In genomic region chr9:115018547-115019435, GRCh38 we compare ENCODE assay signal across 12 cellular contexts.
A peak's percentile ranks its signal among the peaks of the same experiment; 100 is the strongest.
DNase-seq lines count a peak whose midpoint lies in the region; ATAC-seq and TF ChIP-seq lines count a peak whose summit lies in the region.
"Had no signal": no experiment of that assay in that cellular context is flagged by ENCODE, and none has a peak within 500 bp of the region (broad histone marks: within the 10 kb centered on the region; RNA-seq: fewer than 3 reads in every experiment).

No MANE protein-coding gene starts in this region.

- no peak for ATAC-seq in HG02885 (IDR thresholded peaks at IDR 0.05; ENCODE audit: poor library complexity, unreplicated experiment)
- ATAC-seq in GM19023 (IDR thresholded peaks at IDR 0.05; ENCODE audit: unreplicated experiment), result no peak
- no peak for ATAC-seq in psoas muscle

- H3K9me3 ChIP-seq in psoas muscle, result no peaks in the 10 kb centered on the region
- H3K9me3 ChIP-seq: testis had no signal

- no peaks in the 10 kb centered on the region for H3K27me3 ChIP-seq in psoas muscle (ENCODE audit: insufficient read depth in 3 of 3, low read length in 2 of 3)
- H3K27me3 ChIP-seq: testis had no signal

- WGBS in psoas muscle, 3 donors, result 74 to 77% (median 76%) methylated on average over 8 of the region's 8 CpGs

- intact Hi-C loops in psoas muscle (cut with DNase I), result loop anchor here (10.0 kb wide), 2 partner anchors 334 to 506 kb away; partner anchors contain the start of gene TEX48 (in 1 of the 2)

- H3K4me1 ChIP-seq in psoas muscle, result no peaks in the 10 kb centered on the region
- H3K4me1 ChIP-seq: testis had no signal

- H3K4me3 ChIP-seq in AG10803 (ENCODE audit: low read length), result no peak overlapping the region
- H3K4me3 ChIP-seq in fibroblast of pulmonary artery (replicated peaks; ENCODE audit: low read depth, low read length), result no peak overlapping the region
- no peak overlapping the region for H3K4me3 ChIP-seq in retinal pigment epithelial cell (ENCODE audit: low read length)
- H3K4me3 ChIP-seq in psoas muscle, result no peak overlapping the region
- H3K4me3 ChIP-seq: testis had no signal

- H3K36me3 ChIP-seq in psoas muscle (ENCODE audit: insufficient read depth in 1 of 2, low read depth in 1 of 2), result no peaks in the 10 kb centered on the region

- DNase-seq in AG10803 (ENCODE audit: low read depth) (peak; percentile 92), RPMI7951 (ENCODE audit: low read depth) (peak; percentile 35), fibroblast of pulmonary artery (ENCODE audit: low read depth) (peak; percentile 74), retinal pigment epithelial cell (ENCODE audit: low read depth) (peak; percentile 75), psoas muscle (no peak)
- DNase-seq in activated CD8-positive, alpha-beta memory T cell treated with anti-CD3 and anti-CD28 coated beads, Interleukin-2, amount 50 U/mL, for 4 hours, result no peak
- DNase-seq: activated gamma-delta T cell treated with Interleukin-2 at 50 U/mL for 16 hours; CD4-positive, CD25-positive, alpha-beta regulatory T cell; testis had no signal

- no peak overlapping the region for H3K27ac ChIP-seq in psoas muscle
- H3K27ac ChIP-seq: RWPE1, testis had no signal

- TF ChIP-seq CTCF in AG10803 (conservative IDR thresholded peaks at IDR 0.05; ENCODE audit: low read length) (no peak), fibroblast of pulmonary artery (IDR thresholded peaks at IDR 0.05; ENCODE audit: low read length, missing control alignments) (no peak), retinal pigment epithelial cell (conservative IDR thresholded peaks at IDR 0.05; ENCODE audit: low read depth, low read length) (no peak), psoas muscle (IDR thresholded peaks at IDR 0.05) (no peak)

Comparison
In these comparisons a context has a peak if more than half of its experiments do, and no peak if none do; other contexts are left out.
1. DNase-seq: peak in AG10803 (single experiment), RPMI7951 (single experiment), fibroblast of pulmonary artery (single experiment) and retinal pigment epithelial cell (single experiment); none in psoas muscle (0 of 2) and activated CD8-positive, alpha-beta memory T cell treated with anti-CD3 and anti-CD28 coated beads, Interleukin-2, amount 50 U/mL, for 4 hours (single experiment).